In genomic region chr1:208182880-208183279, GRCh38 we compare ENCODE assay signal across 23 cellular contexts.
DNase-seq lines count a peak whose midpoint lies in the region; ATAC-seq, FAIRE-seq and TF ChIP-seq lines count a peak whose summit lies in the region.
"Had no signal": no experiment of that assay in that cellular context is flagged by ENCODE, and none has a peak within 500 bp of the region (broad histone marks: within the 10 kb centered on the region; RNA-seq: fewer than 3 reads in every experiment).

No MANE protein-coding gene starts in this region.

- CTCF ChIA-PET in A549 (lab: Yijun Ruan, JAX) = interaction anchor here (1.3 to 5.3 kb wide), 6 partner anchors 32 to 62 kb away, joined by 3 to 26 read pairs (median 6); partner anchors contain the start of gene PLXNA2
- CTCF ChIA-PET in K562 (lab: Yijun Ruan, JAX; ENCODE audit: low intra/inter-chr PET ratio) = no interaction called here

- H3K36me3 ChIP-seq in K562 (ENCODE audit: control insufficient read depth, insufficient read depth, low read length) (no peaks in the 10 kb centered on the region), right lobe of liver (no peaks in the 10 kb centered on the region), small intestine (ENCODE audit: control insufficient read depth in 2 of 2, insufficient read depth in 2 of 2, low read length in 2 of 2) (no peaks in the 10 kb centered on the region), psoas muscle (ENCODE audit: insufficient read depth in 1 of 2, low read depth in 1 of 2) (no peaks in the 10 kb centered on the region)
- H3K36me3 ChIP-seq: BE2C, left lung, ovary, sigmoid colon, upper lobe of right lung had no signal

- H4K20me1 ChIP-seq in K562 (replicated peaks; ENCODE audit: control insufficient read depth, insufficient read depth, low read length) = no peaks in the 10 kb centered on the region

- WGBS in A549 (ENCODE audit: missing lambda C conversion rate) = 59% methylated on average over 3 of the region's 3 CpGs
- WGBS in K562 (ENCODE audit: insufficient coverage, low coverage, missing lambda C conversion rate) = 11% methylated on average over 3 of the region's 3 CpGs
- WGBS in right lobe of liver (ENCODE audit: insufficient coverage, low coverage, low lambda C conversion rate, missing lambda C conversion rate) = 21% methylated on average over 2 of the region's 3 CpGs
- 16 to 50% (median 22%) methylated on average over 3 of the region's 3 CpGs for WGBS in small intestine, 3 donors
- 76 to 84% (median 83%) methylated on average over 2 to 3 of the region's 3 CpGs for WGBS in psoas muscle, 3 donors

- BruUV-seq in K562 (replicated peaks; lab: Mats Ljungman, UMichigan) = no TSS peak

- DNase-seq in A549 (ENCODE audit: low read depth in 1 of 2, low spot score in 1 of 2) = no peak
- DNase-seq in K562 (ENCODE audit: extremely low read depth in 1 of 4, low spot score in 3 of 4) = peak; percentile 47 to 55 (median 52)
- DNase-seq in right lobe of liver = no peak
- peak; percentile 89 for DNase-seq in small intestine
- no peak for DNase-seq in stimulated activated CD4-positive, alpha-beta T cell treated with anti-CD3 and anti-CD28 coated beads, Interleukin-4, amount 100 ng/mL, for 1 hour
- DNase-seq in cerebellar nuclear complex (lab: John Stamatoyannopoulos, UW) = no peak
- no peak for DNase-seq in psoas muscle
- no peak for DNase-seq in kidney glomerular epithelial cell (lab: John Stamatoyannopoulos, UW)
- DNase-seq: activated CD4-positive, alpha-beta memory T cell treated with anti-CD3 and anti-CD28 coated beads for 36 hours; activated CD4-positive, CD25-positive, alpha-beta regulatory T cell; BE2C; COR-L47; Karpas-422; left lung; NCI-H1105 treated with DMSO at 0.1 percent for 48 hours; ovary; sigmoid colon; T-helper 9 cell; upper lobe of right lung had no signal

- ATAC-seq in A549 (no peak), K562 (peak; percentile 9; the same call in 2 of the 3 replicates), right lobe of liver (peak; percentile 64 to 80 (median 74)), psoas muscle (no peak)
- ATAC-seq: left lung; stimulated activated effector memory CD8-positive, alpha-beta T cell treated with anti-CD3 and anti-CD28 coated beads, Interleukin-12 subunit alpha, Interleukin-12 subunit beta, amount 100 ng/mL, for 72 hours; upper lobe of right lung had no signal

- H2AFZ ChIP-seq in K562 (ENCODE audit: low read depth, low read length) = peak overlapping the region; percentile 60

- H3K4me3 ChIP-seq in A549 (no peak overlapping the region), K562 (no peak overlapping the region), right lobe of liver (no peak overlapping the region), small intestine (ENCODE audit: low read depth in 1 of 2, low read length in 2 of 2) (no peak overlapping the region), psoas muscle (no peak overlapping the region)
- H3K4me3 ChIP-seq: left lung, ovary, sigmoid colon, upper lobe of right lung had no signal

- no peak for TF ChIP-seq RAD21 in A549 (conservative IDR thresholded peaks at IDR 0.05 in 1 of 2, IDR thresholded peaks at IDR 0.05 in 1 of 2)
- no peak for TF ChIP-seq RAD21 in K562 (CRISPR knock-in tag; conservative IDR thresholded peaks at IDR 0.05 in 1 of 2, IDR thresholded peaks at IDR 0.05 in 1 of 2)

- in situ Hi-C loops in K562 (cut with MboI) = no loop called here

- intact Hi-C loops in K562 (cut with micrococcal nuclease) = loop anchor here (5.0 kb wide), 1 partner anchor 51 kb away; no protein-coding TSS in a partner anchor
- intact Hi-C loops in right lobe of liver (cut with DNase I) = no loop called here
- intact Hi-C loops in psoas muscle (cut with DNase I) = no loop called here

- FAIRE-seq in A549 (lab: Jason Lieb, UNC) (no peak), K562 (lab: Jason Lieb, UNC) (peak; percentile 40), small intestine (lab: Jason Lieb, UNC) (no peak)
- FAIRE-seq: H1, RCC 7860 had no signal

- peak overlapping the region in 1 of 2 experiments; percentile 47; a peak in 1 of 4 replicates for H3K9ac ChIP-seq in K562 (ENCODE audit: insufficient read depth in 1 of 2, low read depth in 2 of 2, low read length in 2 of 2)
- H3K9ac ChIP-seq: SK-N-SH had no signal

- TF ChIP-seq POLR2A in A549 (IDR thresholded peaks at IDR 0.05; ENCODE audit: low read length) (no peak), K562 (conservative IDR thresholded peaks at IDR 0.05) (no peak), right lobe of liver (IDR thresholded peaks at IDR 0.05) (no peak)

- peak overlapping the region; percentile 66 to 69; a peak in 5 of 6 replicates for H3K27ac ChIP-seq in A549
- no peak overlapping the region for H3K27ac ChIP-seq in K562 (ENCODE audit: extremely low read depth, low read depth, low read length)
- H3K27ac ChIP-seq in right lobe of liver = no peak overlapping the region
- peak overlapping the region; percentile 32 to 42 for H3K27ac ChIP-seq in small intestine (ENCODE audit: low read depth in 1 of 2, low read length in 1 of 2)
- H3K27ac ChIP-seq in psoas muscle = no peak overlapping the region

- TF ChIP-seq EP300 in A549 (IDR thresholded peaks at IDR 0.05) (no peak), K562 (IDR thresholded peaks at IDR 0.05; ENCODE audit: low read length) (no peak)

- POLR2A ChIA-PET in A549 (lab: Yijun Ruan, JAX) = interaction anchor here (3.6 kb wide), 1 partner anchor 20 kb away, joined by 19 read pairs; no protein-coding TSS in a partner anchor
- POLR2A ChIA-PET in K562 (lab: Yijun Ruan, JAX) = interaction anchor here (1.2 to 1.6 kb wide), 3 partner anchors 10 to 18 kb away, joined by 3 to 4 read pairs (median 3); no protein-coding TSS in a partner anchor

- peak overlapping the region; percentile 71; the same call in 2 of the 3 replicates for H3K4me2 ChIP-seq in A549
- peak overlapping the region; percentile 39; the same call in 1 of the 2 replicates for H3K4me2 ChIP-seq in K562 (ENCODE audit: insufficient read depth, low read length)
- H3K4me2 ChIP-seq: SK-N-SH had no signal

- no peaks in the 10 kb centered on the region for H3K9me1 ChIP-seq in K562 (ENCODE audit: control insufficient read depth, insufficient read depth, low read length)

- no peaks in the 10 kb centered on the region for H3K79me2 ChIP-seq in K562 (ENCODE audit: control insufficient read depth, insufficient read depth, low read length)

- H3K9me3 ChIP-seq in A549 (no peaks in the 10 kb centered on the region), K562 (replicated peaks; ENCODE audit: control insufficient read depth, insufficient read depth, low read depth, low read length) (no peaks in the 10 kb centered on the region), right lobe of liver (no peaks in the 10 kb centered on the region), small intestine (ENCODE audit: control insufficient read depth, low read depth) (no peaks in the 10 kb centered on the region), psoas muscle (no peaks in the 10 kb centered on the region)
- H3K9me3 ChIP-seq: BE2C, left lung, ovary, sigmoid colon, SK-N-SH, upper lobe of right lung had no signal

- H3K4me1 ChIP-seq in A549 (peaks cover 74% of the 10 kb centered on the region), K562 (replicated peaks in 1 of 2; ENCODE audit: control insufficient read depth in 2 of 2, insufficient read depth in 2 of 2, low read length in 2 of 2) (peaks cover 47 to 53% of the 10 kb centered on the region in 2 experiments), right lobe of liver (peaks cover 0 to 46% (median 13%) of the 10 kb centered on the region in 4 donors), small intestine (ENCODE audit: control insufficient read depth in 2 of 2, insufficient read depth in 1 of 2, low read depth in 1 of 2, low read length in 1 of 2) (peaks cover 11 to 23% of the 10 kb centered on the region in 2 donors), psoas muscle (peaks cover 28% of the 10 kb centered on the region)

- H3K27me3 ChIP-seq in K562 (ENCODE audit: control insufficient read depth in 2 of 2, insufficient read depth in 2 of 2, low read length in 2 of 2) (no peaks in the 10 kb centered on the region), right lobe of liver (no peaks in the 10 kb centered on the region), small intestine (ENCODE audit: control insufficient read depth in 2 of 2, insufficient read depth in 2 of 2, low read length in 2 of 2) (no peaks in the 10 kb centered on the region), psoas muscle (ENCODE audit: insufficient read depth in 3 of 3, low read length in 2 of 3) (no peaks in the 10 kb centered on the region)
- H3K27me3 ChIP-seq: BE2C, left lung, ovary, sigmoid colon, upper lobe of right lung had no signal

- no peak for TF ChIP-seq CTCF in A549 (IDR thresholded peaks at IDR 0.05)
- TF ChIP-seq CTCF in K562 (IDR thresholded peaks at IDR 0.05 in 2 of 3, conservative IDR thresholded peaks at IDR 0.05 in 1 of 3; ENCODE audit: insufficient read depth in 2 of 3, low read depth in 1 of 3, low read length in 3 of 3) = no peak
- TF ChIP-seq CTCF in right lobe of liver (IDR thresholded peaks at IDR 0.05) = no peak
- TF ChIP-seq CTCF in psoas muscle (IDR thresholded peaks at IDR 0.05) = no peak

TF ChIP-seq in A549, 52 proteins besides CTCF, POLR2A, EP300 and RAD21 (continues in another document):
- TF ChIP-seq GATA3 (IDR thresholded peaks at IDR 0.05; ENCODE audit: borderline replicate concordance) (no peak), KDM5A (IDR thresholded peaks at IDR 0.05) (no peak), HOXB13 (CRISPR knock-in tag; IDR thresholded peaks at IDR 0.05; ENCODE audit: low read depth) (no peak)
- TF ChIP-seq, protein P1, sequence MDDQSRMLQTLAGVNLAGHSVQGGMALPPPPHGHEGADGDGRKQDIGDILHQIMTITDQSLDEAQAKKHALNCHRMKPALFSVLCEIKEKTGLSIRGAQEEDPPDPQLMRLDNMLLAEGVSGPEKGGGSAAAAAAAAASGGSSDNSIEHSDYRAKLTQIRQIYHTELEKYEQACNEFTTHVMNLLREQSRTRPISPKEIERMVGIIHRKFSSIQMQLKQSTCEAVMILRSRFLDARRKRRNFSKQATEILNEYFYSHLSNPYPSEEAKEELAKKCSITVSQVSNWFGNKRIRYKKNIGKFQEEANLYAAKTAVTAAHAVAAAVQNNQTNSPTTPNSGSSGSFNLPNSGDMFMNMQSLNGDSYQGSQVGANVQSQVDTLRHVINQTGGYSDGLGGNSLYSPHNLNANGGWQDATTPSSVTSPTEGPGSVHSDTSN (IDR thresholded peaks at IDR 0.05) = no peak

TF ChIP-seq in K562, 482 proteins besides CTCF, POLR2A, EP300 and RAD21 (continues in another document):
- 0 out of 2 replicates have a peak, but pooled peaks have one; percentile 15 for TF ChIP-seq CBFA2T2 (conservative IDR thresholded peaks at IDR 0.05)
- TF ChIP-seq KHSRP (IDR thresholded peaks at IDR 0.05) = no peak
- no peak for TF ChIP-seq EWSR1 (IDR thresholded peaks at IDR 0.05; ENCODE audit: borderline replicate concordance, low read depth, partially characterized antibody)
- TF ChIP-seq NCOR1 (IDR thresholded peaks at IDR 0.05) = 0 out of 2 replicates have a peak, but pooled peaks have one; percentile 30
- TF ChIP-seq LCOR (CRISPR knock-in tag; IDR thresholded peaks at IDR 0.05) = no peak
- no peak for TF ChIP-seq HMG20B (CRISPR knock-in tag; IDR thresholded peaks at IDR 0.05)

Comparison
In these comparisons a context has a peak if more than half of its experiments do, and no peak if none do; other contexts are left out.
1. ATAC-seq: peak in K562 (single experiment) and right lobe of liver (4 of 4); none in A549 (0 of 2) and psoas muscle (0 of 4).
2. DNase-seq: peak in K562 (4 of 4) and small intestine (single experiment); none in A549 (0 of 2), right lobe of liver (0 of 3), stimulated activated CD4-positive, alpha-beta T cell treated with anti-CD3 and anti-CD28 coated beads, Interleukin-4, amount 100 ng/mL, for 1 hour (single experiment), cerebellar nuclear complex (0 of 2), psoas muscle (0 of 2) and kidney glomerular epithelial cell (single experiment).
3. H3K27ac ChIP-seq: peak in A549 (2 of 2) and small intestine (2 of 2); none in K562 (single experiment), right lobe of liver (0 of 3) and psoas muscle (single experiment).
4. Of the 35 proteins assayed by ChIP-seq in both K562 and A549: peak only in K562: ESRRA; only in A549: none; in both: none; in neither: 34.